Comparison of ENCODE assay signal across 19 cellular contexts in the genomic region with DNA sequence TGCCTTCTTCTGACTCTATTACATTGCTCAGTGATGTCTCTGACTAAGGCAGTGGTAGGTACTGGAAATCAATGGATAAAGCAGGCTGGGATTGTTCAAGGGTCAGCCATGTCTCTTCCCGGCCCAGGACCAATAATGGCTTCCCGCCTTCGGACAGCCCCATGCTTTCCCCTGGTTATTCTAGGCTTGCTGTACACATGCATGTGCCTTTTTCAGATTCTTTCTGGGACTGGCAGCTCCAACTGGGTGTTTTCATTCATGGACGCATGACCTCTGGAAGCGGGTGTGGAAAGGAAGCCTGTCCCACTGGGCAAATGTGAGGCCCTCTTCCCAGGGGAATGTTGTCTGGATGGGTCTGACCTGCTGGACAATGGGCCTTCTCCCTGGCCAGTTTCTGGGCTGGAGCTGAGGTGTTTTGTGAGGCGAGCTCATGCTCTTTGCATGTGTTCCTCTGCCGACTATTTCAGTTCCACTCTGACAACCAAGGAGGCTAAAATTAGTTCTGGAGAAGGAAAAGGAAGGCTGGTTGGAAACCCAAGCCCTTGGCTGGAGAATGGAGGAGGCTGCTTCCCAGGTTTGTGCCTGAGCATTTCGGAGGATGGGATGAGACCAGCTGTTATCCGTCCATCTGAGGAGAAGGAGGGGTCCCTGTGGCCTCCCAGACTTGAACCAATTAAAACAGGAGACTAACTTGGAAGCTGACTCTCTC. TPM values are rescaled to one million over a fixed set of nuclear protein-coding genes. Genes with fewer than 3 reads are reported as not detected.
DNase-seq lines count a peak whose midpoint lies in the region; TF ChIP-seq lines count a peak whose summit lies in the region.
"Had no signal": no experiment of that assay in that cellular context is flagged by ENCODE, and none has a peak within 500 bp of the region (broad histone marks: within the 10 kb centered on the region; RNA-seq: fewer than 3 reads in every experiment).

No MANE protein-coding gene starts in this region.

- H3K4me1 Mint-ChIP-seq in chondrocyte (ENCODE audit: low read depth) (peaks cover 33% of the 10 kb centered on the region), mesothelial cell of epicardium (peaks cover 47% of the 10 kb centered on the region)

- H3K4me3 Mint-ChIP-seq in chondrocyte (ENCODE audit: unreplicated experiment) (no peak overlapping the region), mesothelial cell of epicardium (no peak overlapping the region)
- H3K4me3 Mint-ChIP-seq: activated naive CD4-positive, alpha-beta T cell treated with anti-CD3 and anti-CD28 coated beads for 36 hours; H9 had no signal

- H3K27me3 Mint-ChIP-seq in chondrocyte (ENCODE audit: low read depth) = no peaks in the 10 kb centered on the region
- H3K27me3 Mint-ChIP-seq in mesothelial cell of epicardium (ENCODE audit: low read depth) = no peaks in the 10 kb centered on the region

- H3K9me3 ChIP-seq in stomach smooth muscle (ENCODE audit: control insufficient read depth in 2 of 2, low read length in 2 of 2) = no peaks in the 10 kb centered on the region
- H3K9me3 ChIP-seq: SJSA1 had no signal

- TF ChIP-seq CTCF in chondrocyte (IDR thresholded peaks at IDR 0.05) (no peak), mesothelial cell of epicardium (IDR thresholded peaks at IDR 0.05; ENCODE audit: unreplicated experiment) (no peak)

- H3K4me3 ChIP-seq in stomach smooth muscle (ENCODE audit: low read length in 2 of 2) = peak overlapping the region in 1 of 2 donors; percentile 15
- H3K4me3 ChIP-seq: SJSA1 had no signal

- peaks cover 39% of the 10 kb centered on the region for H3K4me1 ChIP-seq in stomach smooth muscle (ENCODE audit: control insufficient read depth, insufficient read depth, low read length)

- H3K27ac Mint-ChIP-seq in chondrocyte (ENCODE audit: unreplicated experiment) (peak overlapping the region; percentile 27), mesothelial cell of epicardium (peak overlapping the region; percentile 1)
- H3K27ac Mint-ChIP-seq: activated naive CD4-positive, alpha-beta T cell treated with anti-CD3 and anti-CD28 coated beads for 36 hours had no signal

- H3K27me3 ChIP-seq in stomach smooth muscle (ENCODE audit: control insufficient read depth in 1 of 2, insufficient read depth in 2 of 2, low read length in 2 of 2) = no peaks in the 10 kb centered on the region
- H3K27me3 ChIP-seq: brain microvascular endothelial cell, SJSA1 had no signal

- peak; percentile 37 for DNase-seq in LHCN-M2 (ENCODE audit: low read depth)
- DNase-seq in chondrocyte (ENCODE audit: low spot score) = no peak
- no peak for DNase-seq in mesothelial cell of epicardium (ENCODE audit: low spot score in 2 of 2, unreplicated experiment in 2 of 2)
- DNase-seq in HUDEP-2 (lab: John Stamatoyannopoulos, UW; ENCODE audit: unreplicated experiment in 76 of 76) = no peak
- no peak for DNase-seq in NCI-H1436 (lab: John Stamatoyannopoulos, UW)
- DNase-seq in SW 1271 (lab: John Stamatoyannopoulos, UW) = no peak
- DNase-seq in NCI-H187 (lab: John Stamatoyannopoulos, UW) = no peak
- DNase-seq: activated CD4-positive, alpha-beta T cell treated with anti-CD3 and anti-CD28 coated beads for 4 hours; activated naive CD4-positive, alpha-beta T cell treated with anti-CD3 and anti-CD28 coated beads for 36 hours; brain microvascular endothelial cell; GDM1; H9; hippocampal formation; kidney glomerular epithelial cell; NCI-H2029 treated with DMSO at 0.1 percent for 48 hours; NCI-H524 treated with DMSO at 0.1 percent for 48 hours; T1000 had no signal

- peak overlapping the region; percentile 37 for H3K27ac ChIP-seq in stomach smooth muscle (ENCODE audit: low read length)
- H3K27ac ChIP-seq: brain microvascular endothelial cell, SJSA1 had no signal

- no peak overlapping the region for H3K9ac ChIP-seq in stomach smooth muscle (ENCODE audit: low read length in 2 of 2)

- no peaks in the 10 kb centered on the region for H3K36me3 ChIP-seq in stomach smooth muscle (ENCODE audit: control insufficient read depth in 2 of 2, insufficient read depth in 2 of 2, low read length in 2 of 2)
- H3K36me3 ChIP-seq: brain microvascular endothelial cell, SJSA1 had no signal

- H3K9me3 Mint-ChIP-seq in chondrocyte (ENCODE audit: low read depth) = peaks cover 3% of the 10 kb centered on the region
- H3K9me3 Mint-ChIP-seq in mesothelial cell of epicardium = peaks cover 24% of the 10 kb centered on the region
- H3K9me3 Mint-ChIP-seq: activated naive CD4-positive, alpha-beta T cell treated with anti-CD3 and anti-CD28 coated beads for 36 hours had no signal

- H3K36me3 Mint-ChIP-seq in chondrocyte (ENCODE audit: low read depth) = peaks cover 2% of the 10 kb centered on the region
- peaks cover 18% of the 10 kb centered on the region for H3K36me3 Mint-ChIP-seq in mesothelial cell of epicardium

RNA-seq across cellular contexts. Expression of a gene that starts 6.8 kb away (rescaled TPM):
- 1.5 and 1.7 TPM in 2 replicates for total RNA-seq in LHCN-M2 (2014; rRNA removed)
- 0.36 TPM for polyA plus RNA-seq in LHCN-M2 (2012)
- total RNA-seq in chondrocyte = 4.3 to 5.2 TPM (median 4.9 TPM) in 3 replicates
- total RNA-seq in mesothelial cell of epicardium = 45.5 to 50.4 TPM (median 49.9 TPM) in 3 replicates

RNA-seq across cellular contexts. Expression of a gene that starts 35.6 kb away (rescaled TPM):
- total RNA-seq in LHCN-M2 (2014; rRNA removed) = 21.4 and 22.6 TPM in 2 replicates
- 12.3 TPM for polyA plus RNA-seq in LHCN-M2 (2012)
- total RNA-seq in chondrocyte = 16.0 to 21.6 TPM (median 16.5 TPM) in 3 replicates
- total RNA-seq in mesothelial cell of epicardium = 17.4 to 19.5 TPM (median 18.6 TPM) in 3 replicates
